Comparison of ENCODE assay signal across 8 cellular contexts in genomic region chr22:31637938-31638618, GRCh38. TPM values are rescaled to one million over a fixed set of nuclear protein-coding genes. Genes with fewer than 3 reads are reported as not detected.
DNase-seq lines count a peak whose midpoint lies in the region; ATAC-seq and TF ChIP-seq lines count a peak whose summit lies in the region.

No MANE protein-coding gene starts in this region.

- no peak for TF ChIP-seq CTCF in HCT116 (IDR thresholded peaks at IDR 0.05 in 2 of 3, conservative IDR thresholded peaks at IDR 0.05 in 1 of 3; ENCODE audit: borderline replicate concordance in 1 of 3, insufficient read depth in 1 of 3, low read depth in 2 of 3, low read length in 2 of 3)

- H3K36me3 Mint-ChIP-seq in T-cell = peaks cover 2% of the 10 kb centered on the region
- peaks cover 14% of the 10 kb centered on the region for H3K36me3 Mint-ChIP-seq in stimulated activated memory B cell treated with anti-CD40 and anti-IgM and Interleukin-4, amounts not matched to agents 10 μg/mL and 1 μg/mL and 100 μg/mL, for 72 hours

- no peak for TF ChIP-seq RAD21 in HCT116 (IDR thresholded peaks at IDR 0.05; ENCODE audit: low read depth)

- ATAC-seq in HCT116 (no peak), T-cell (replicated peaks in 1 of 4) (peak in 1 of 4 experiments; percentile 18), HG03159 (IDR thresholded peaks at IDR 0.05; ENCODE audit: unreplicated experiment) (no peak)
- peak; percentile 85 for ATAC-seq in stimulated activated memory B cell treated with anti-CD40 and anti-IgM and Interleukin-4, amounts not matched to agents 10 μg/mL and 1 μg/mL and 100 μg/mL, for 72 hours

- peak overlapping the region; percentile 17; the same call in 1 of the 2 replicates for H3K27ac ChIP-seq in HCT116 (ENCODE audit: low read depth, low read length)

- intact Hi-C loops in HCT116 (cut with micrococcal nuclease) = loop anchor here (10.0 kb wide), 1 partner anchor 293 kb away; the partner anchor contains the start of gene PATZ1

- no peaks in the 10 kb centered on the region for H3K9me2 ChIP-seq in HCT116 (ENCODE audit: insufficient read depth)

- no peaks in the 10 kb centered on the region for H3K27me3 Mint-ChIP-seq in T-cell
- no peaks in the 10 kb centered on the region for H3K27me3 Mint-ChIP-seq in stimulated activated memory B cell treated with anti-CD40 and anti-IgM and Interleukin-4, amounts not matched to agents 10 μg/mL and 1 μg/mL and 100 μg/mL, for 72 hours

- peak overlapping the region; percentile 25 for H3K9ac ChIP-seq in HCT116 (ENCODE audit: low read length)

- RAD21 ChIA-PET in HCT116 (lab: Charles Lee; ENCODE audit: low non-redundant PET in 1 of 2, low total read pairs in 2 of 2, uncharacterized antibody in 2 of 2, unreplicated experiment in 2 of 2) = no interaction called here

- H3K9me3 Mint-ChIP-seq in T-cell = no peaks in the 10 kb centered on the region
- no peaks in the 10 kb centered on the region for H3K9me3 Mint-ChIP-seq in stimulated activated memory B cell treated with anti-CD40 and anti-IgM and Interleukin-4, amounts not matched to agents 10 μg/mL and 1 μg/mL and 100 μg/mL, for 72 hours

- H3K36me3 ChIP-seq in HCT116 (ENCODE audit: control insufficient read depth in 1 of 2, insufficient read depth in 2 of 2, low read length in 2 of 2) = peaks cover 0 to 3% of the 10 kb centered on the region in 2 experiments; a peak in 2 of 4 replicates

- no TSS peak for BruUV-seq in HCT116 (replicated peaks; lab: Mats Ljungman, UMichigan)

- H3K27me3 ChIP-seq in HCT116 (ENCODE audit: insufficient read depth, low read length) = no peaks in the 10 kb centered on the region

- no peak overlapping the region for H3K4me2 ChIP-seq in HCT116 (ENCODE audit: low read length)

- peaks cover 38 to 40% (median 40%) of the 10 kb centered on the region in 3 donors for H3K4me1 Mint-ChIP-seq in T-cell
- H3K4me1 Mint-ChIP-seq in stimulated activated memory B cell treated with anti-CD40 and anti-IgM and Interleukin-4, amounts not matched to agents 10 μg/mL and 1 μg/mL and 100 μg/mL, for 72 hours = peaks cover 68% of the 10 kb centered on the region

- peak overlapping the region; percentile 48; the same call in 1 of the 2 replicates for H3K4me3 ChIP-seq in GM08714 (ENCODE audit: low read length)
- H3K4me3 ChIP-seq in HCT116 (replicated peaks in 1 of 2; ENCODE audit: low read depth in 1 of 2, low read length in 2 of 2) = no peak overlapping the region

- H3K9me3 ChIP-seq in HCT116 (ENCODE audit: control insufficient read depth in 1 of 2, insufficient read depth in 1 of 2, low read depth in 1 of 2, low read length in 2 of 2) = no peaks in the 10 kb centered on the region

- DNase-seq in HCT116 (ENCODE audit: low read depth, low spot score) (no peak), T-cell (peak in 2 of 34 experiments; percentile 20 to 41), glomerular visceral epithelial cell (ENCODE audit: extremely low spot score) (peak; percentile 40), GM19240 (ENCODE audit: insufficient read length, low spot score) (no peak)
- no peak for DNase-seq in activated effector memory CD4-positive, alpha-beta T cell treated with Interleukin-2 at 50 U/mL for 16 hours

- H4K20me1 ChIP-seq in HCT116 (ENCODE audit: insufficient read depth) = 0 out of 2 replicates have a peak, but pooled peaks cover 6% of the 10 kb centered on the region

- H3K4me1 ChIP-seq in HCT116 (ENCODE audit: control insufficient read depth in 1 of 2, insufficient read depth in 2 of 2, low read length in 2 of 2) = peaks cover 35 to 70% of the 10 kb centered on the region in 2 experiments

- H3K4me3 Mint-ChIP-seq in T-cell = peak overlapping the region in 2 of 3 donors; percentile 9 to 15
- peak overlapping the region; percentile 77 for H3K4me3 Mint-ChIP-seq in stimulated activated memory B cell treated with anti-CD40 and anti-IgM and Interleukin-4, amounts not matched to agents 10 μg/mL and 1 μg/mL and 100 μg/mL, for 72 hours

- H3K79me2 ChIP-seq in HCT116 (ENCODE audit: insufficient read depth, low read length) = peaks cover 83% of the 10 kb centered on the region

- CTCF ChIA-PET in HCT116 (lab: Charles Lee) = interaction anchor here (1.4 to 1.6 kb wide), 2 partner anchors 77 to 332 kb away, joined by 4 to 5 read pairs; no protein-coding TSS in a partner anchor
- CTCF ChIA-PET in T-cell (lab: Charles Lee) = no interaction called here

- peak overlapping the region; percentile 79 to 86 for H3K27ac Mint-ChIP-seq in T-cell
- H3K27ac Mint-ChIP-seq in stimulated activated memory B cell treated with anti-CD40 and anti-IgM and Interleukin-4, amounts not matched to agents 10 μg/mL and 1 μg/mL and 100 μg/mL, for 72 hours = peak overlapping the region; percentile 96

- H2AFZ ChIP-seq in HCT116 (ENCODE audit: low read depth, low read length, poor library complexity, severe bottlenecking) = no peak overlapping the region

- POLR2A ChIA-PET in HCT116 (lab: Charles Lee) = no interaction called here
- POLR2A ChIA-PET in T-cell (lab: Charles Lee) = no interaction called here

- TF ChIP-seq POLR2A in HCT116 (IDR thresholded peaks at IDR 0.05; ENCODE audit: borderline replicate concordance, extremely low read depth, insufficient read depth, insufficient read length) = no peak

TF ChIP-seq in HCT116, 20 proteins besides CTCF, POLR2A, EP300 and RAD21:
- TF ChIP-seq TCF7L2 (IDR thresholded peaks at IDR 0.05; ENCODE audit: borderline replicate concordance, extremely low read depth, insufficient read depth, insufficient read length) (no peak), CBX3 (IDR thresholded peaks at IDR 0.05; ENCODE audit: low read depth) (no peak), MAX (IDR thresholded peaks at IDR 0.05) (no peak), EZH2 (IDR thresholded peaks at IDR 0.05) (no peak), POLR2AphosphoS5 (IDR thresholded peaks at IDR 0.05; ENCODE audit: low read depth, low read length) (no peak), ZBTB33 (IDR thresholded peaks at IDR 0.05; ENCODE audit: extremely low read depth, insufficient replicate concordance, low read length) (no peak), SRF (IDR thresholded peaks at IDR 0.05; ENCODE audit: low read depth) (no peak), REST (IDR thresholded peaks at IDR 0.05; ENCODE audit: low read depth) (no peak), CEBPB (IDR thresholded peaks at IDR 0.05; ENCODE audit: low read depth) (no peak), SIN3A (IDR thresholded peaks at IDR 0.05; ENCODE audit: low read depth) (no peak), ZNF274 (IDR thresholded peaks at IDR 0.05; ENCODE audit: low read depth, low read length) (no peak), YY1 (IDR thresholded peaks at IDR 0.05; ENCODE audit: extremely low read depth, insufficient replicate concordance, low read depth, low read length) (no peak)
TF ChIP-seq in HCT116: peak in this region for 0.

RNA-seq across cellular contexts. Expression of gene PISD, which starts 23.9 kb away (rescaled TPM):
- total RNA-seq in HCT116 (2021; ENCODE audit: unreplicated experiment) = 47.1 TPM
- 31.1 and 33.8 TPM in 2 replicates for polyA plus RNA-seq in HCT116 (2012)
- total RNA-seq in T-cell = 10 to 100 TPM; 35.0 to 44.2 (median 39.3) TPM
